Comparison of ENCODE assay signal across 8 cellular contexts in genomic region chr1:201740086-201740541, GRCh38.
DNase-seq lines count a peak whose midpoint lies in the region; ATAC-seq and TF ChIP-seq lines count a peak whose summit lies in the region.

No MANE protein-coding gene starts in this region.

- dilution Hi-C loops in IMR-90 (cut with HindIII; ENCODE audit: low sequenced_read_pairs, unreplicated experiment): no loop called here

- TF ChIP-seq POLR2A in IMR-90 (IDR thresholded peaks at IDR 0.05; ENCODE audit: low read depth, low read length): no peak

- DNase-seq in 8988T (peak; percentile 52), IMR-90 (no peak), dorsolateral prefrontal cortex (no peak), HEK293T (ENCODE audit: extremely low spot score) (no peak), WERI-Rb-1 (no peak)
- DNase-seq in stimulated activated CD4-positive, alpha-beta T cell treated with anti-CD3 and anti-CD28 coated beads, Interleukin-1b, Interleukin-23, amount 100 ng/mL, for 48 hours: no peak

- 35% methylated on average over 15 of the region's 29 CpGs; no CpG with 5 or more reads in 1 of the 2 experiments for WGBS in IMR-90 (ENCODE audit: extremely low coverage in 2 of 2, insufficient read length in 1 of 2), 2 experiments

- no peak overlapping the region; the same call in 1 of the 2 replicates for H2AK5ac ChIP-seq in IMR-90 (ENCODE audit: low read depth, low read length)

- H3K23ac ChIP-seq in IMR-90 (ENCODE audit: low read depth, low read length): peak overlapping the region; percentile 39; the same call in 1 of the 2 replicates

- ATAC-seq in IMR-90 (ENCODE audit: low read depth) (no peak), HG02981 (IDR thresholded peaks at IDR 0.05; ENCODE audit: unreplicated experiment) (no peak)

- no peaks in the 10 kb centered on the region for H3K9me3 ChIP-seq in IMR-90 (ENCODE audit: control insufficient read depth, insufficient read depth, low read length)
- H3K9me3 ChIP-seq in mucosa of stomach (ENCODE audit: control insufficient read depth, low read length): no peaks in the 10 kb centered on the region
- no peaks in the 10 kb centered on the region for H3K9me3 ChIP-seq in WERI-Rb-1 (ENCODE audit: severe bottlenecking)

- peaks cover 2% of the 10 kb centered on the region; the same call in 1 of the 2 replicates for H3K36me3 ChIP-seq in IMR-90 (ENCODE audit: control insufficient read depth, insufficient read depth, low read length)
- no peaks in the 10 kb centered on the region for H3K36me3 ChIP-seq in mucosa of stomach (ENCODE audit: control insufficient read depth, insufficient read depth, low read length)
- H3K36me3 ChIP-seq in WERI-Rb-1: peaks cover 9% of the 10 kb centered on the region

- H3K79me1 ChIP-seq in IMR-90 (ENCODE audit: low read depth in 1 of 2, low read length in 2 of 2): peaks cover 58 to 97% of the 10 kb centered on the region in 2 experiments

- H2BK20ac ChIP-seq in IMR-90 (ENCODE audit: low read depth, low read length): no peak overlapping the region

- H3K4me1 ChIP-seq in IMR-90 (ENCODE audit: control insufficient read depth, insufficient read depth, low read length) (peaks cover 43% of the 10 kb centered on the region), mucosa of stomach (ENCODE audit: control insufficient read depth, insufficient read depth, low read length) (peaks cover 38% of the 10 kb centered on the region)

- POLR2A ChIA-PET in IMR-90 (lab: Charles Lee; ENCODE audit: unreplicated experiment): no interaction called here
- POLR2A ChIA-PET in HEK293T (lab: Yijun Ruan, JAX): no interaction called here

- H2BK15ac ChIP-seq in IMR-90 (ENCODE audit: low read depth, low read length): no peak overlapping the region

- H3K9ac ChIP-seq in IMR-90 (ENCODE audit: low read depth, low read length) (peak overlapping the region; percentile 72; the same call in 1 of the 2 replicates), mucosa of stomach (ENCODE audit: low read length) (peak overlapping the region; percentile 85)

- H4K91ac ChIP-seq in IMR-90 (ENCODE audit: insufficient read depth, low read depth, low read length): peak overlapping the region; percentile 34; the same call in 1 of the 2 replicates

- H2AK9ac ChIP-seq in IMR-90 (replicated peaks; ENCODE audit: low read depth, low read length, poor library complexity): peak overlapping the region; percentile 47

- H2BK120ac ChIP-seq in IMR-90 (ENCODE audit: low read depth, low read length): no peak overlapping the region

- H2AFZ ChIP-seq in IMR-90 (replicated peaks; ENCODE audit: low read length, poor library complexity): no peak overlapping the region

- TF ChIP-seq CTCF in IMR-90 (conservative IDR thresholded peaks at IDR 0.05; ENCODE audit: low read depth, low read length) (no peak), dorsolateral prefrontal cortex (IDR thresholded peaks at IDR 0.05 in 54 of 56, conservative IDR thresholded peaks at IDR 0.05 in 2 of 56; ENCODE audit: low read depth in 1 of 56, partially characterized antibody in 56 of 56) (no peak), WERI-Rb-1 (IDR thresholded peaks at IDR 0.05; ENCODE audit: low read depth, low read length) (no peak)

- H4K5ac ChIP-seq in IMR-90 (ENCODE audit: low read depth, low read length): no peak overlapping the region

- intact Hi-C loops in IMR-90 (cut with micrococcal nuclease) (no loop called here), dorsolateral prefrontal cortex (cut with DNase I) (loop anchor here in 1 of 2 donors (5.0 kb wide), 1 partner anchor 37 kb away; no protein-coding TSS in a partner anchor)

- TF ChIP-seq RAD21 in IMR-90 (IDR thresholded peaks at IDR 0.05; ENCODE audit: low read length): no peak

- peaks cover 47% of the 10 kb centered on the region for H3K9me1 ChIP-seq in IMR-90 (ENCODE audit: insufficient read depth, low read length)

- in situ Hi-C loops in IMR-90 (cut with MboI; ENCODE audit: low sequenced_read_pairs): no loop called here

- no peak overlapping the region; the same call in 1 of the 2 replicates for H3K27ac ChIP-seq in IMR-90 (ENCODE audit: insufficient read depth, low read length)
- H3K27ac ChIP-seq in dorsolateral prefrontal cortex: peak overlapping the region; percentile 53 to 100 (median 93)
- H3K27ac ChIP-seq in WERI-Rb-1: no peak overlapping the region

- no peak overlapping the region for H3K14ac ChIP-seq in IMR-90 (replicated peaks; ENCODE audit: low read depth, low read length)

- BruUV-seq in IMR-90 (replicated peaks; lab: Mats Ljungman, UMichigan): no TSS peak

- no peak overlapping the region for H4K8ac ChIP-seq in IMR-90 (ENCODE audit: low read depth in 2 of 2, low read length in 2 of 2)

- H3K18ac ChIP-seq in IMR-90 (ENCODE audit: low read depth, low read length): no peak overlapping the region

- peaks cover 96% of the 10 kb centered on the region for H4K20me1 ChIP-seq in IMR-90 (ENCODE audit: insufficient read depth, low read length)

- H3K27me3 ChIP-seq in IMR-90 (ENCODE audit: control insufficient read depth, insufficient read depth, low read length) (no peaks in the 10 kb centered on the region), dorsolateral prefrontal cortex (no peaks in the 10 kb centered on the region), mucosa of stomach (ENCODE audit: control insufficient read depth, insufficient read depth, low read length) (no peaks in the 10 kb centered on the region), WERI-Rb-1 (ENCODE audit: insufficient read depth, low read depth, severe bottlenecking) (no peaks in the 10 kb centered on the region)

- H3K56ac ChIP-seq in IMR-90 (ENCODE audit: extremely low read depth, insufficient read depth, low read length): no peak overlapping the region

- H3K4me3 ChIP-seq in IMR-90 (ENCODE audit: insufficient read depth, low read depth, low read length) (peak overlapping the region; percentile 36), dorsolateral prefrontal cortex (peak overlapping the region; percentile 60 to 94 (median 84)), mucosa of stomach (ENCODE audit: low read length) (peak overlapping the region; percentile 61), WERI-Rb-1 (ENCODE audit: low read depth, low read length) (no peak overlapping the region)

- no peak overlapping the region for H3K4ac ChIP-seq in IMR-90 (ENCODE audit: low read depth, low read length)

- CTCF ChIA-PET in IMR-90 (lab: Yijun Ruan, JAX) (no interaction called here), HEK293T (lab: Yijun Ruan, JAX) (interaction anchor here (1.3 kb wide), 1 partner anchor 53 kb away, joined by 4 read pairs; no protein-coding TSS in a partner anchor)

- H3K4me2 ChIP-seq in IMR-90 (ENCODE audit: low read depth, low read length): peak overlapping the region; percentile 53; the same call in 1 of the 2 replicates

- H2BK5ac ChIP-seq in IMR-90 (ENCODE audit: low read depth, low read length, poor library complexity, severe bottlenecking): no peak overlapping the region

TF ChIP-seq in IMR-90, 13 proteins besides CTCF, POLR2A, EP300 and RAD21 (continues in another document):
- TF ChIP-seq NFE2L2 (IDR thresholded peaks at IDR 0.05; ENCODE audit: low read depth, low read length) (no peak), MAFK (IDR thresholded peaks at IDR 0.05; ENCODE audit: low read depth, low read length) (no peak), CEBPB (IDR thresholded peaks at IDR 0.05; ENCODE audit: low read depth, low read length) (no peak), SMC3 (IDR thresholded peaks at IDR 0.05; ENCODE audit: low read depth, low read length) (no peak), CHD1 (IDR thresholded peaks at IDR 0.05; ENCODE audit: low read depth, low read length) (no peak), RCOR1 (IDR thresholded peaks at IDR 0.05; ENCODE audit: insufficient replicate concordance, low read length) (no peak), MAZ (IDR thresholded peaks at IDR 0.05; ENCODE audit: borderline replicate concordance, low read depth, low read length) (no peak), USF2 (IDR thresholded peaks at IDR 0.05; ENCODE audit: low read depth, low read length) (no peak), MXI1 (IDR thresholded peaks at IDR 0.05; ENCODE audit: borderline replicate concordance, low read depth, low read length) (no peak)

TF ChIP-seq in HEK293T, 16 proteins besides CTCF, POLR2A, EP300 and RAD21:
- TF ChIP-seq CTBP1 (IDR thresholded peaks at IDR 0.05; ENCODE audit: borderline replicate concordance) (no peak), SP1 (IDR thresholded peaks at IDR 0.05) (no peak), FOXA1 (IDR thresholded peaks at IDR 0.05) (no peak), TARDBP (IDR thresholded peaks at IDR 0.05) (no peak), PKNOX1 (IDR thresholded peaks at IDR 0.05) (no peak), ARNT (IDR thresholded peaks at IDR 0.05) (no peak), ZNF384 (IDR thresholded peaks at IDR 0.05) (no peak), FOXK2 (IDR thresholded peaks at IDR 0.05) (no peak), BHLHE40 (IDR thresholded peaks at IDR 0.05; ENCODE audit: borderline replicate concordance) (no peak), NFRKB (IDR thresholded peaks at IDR 0.05) (no peak), L3MBTL2 (conservative IDR thresholded peaks at IDR 0.05) (no peak), SUZ12 (IDR thresholded peaks at IDR 0.05) (no peak), HDGF (IDR thresholded peaks at IDR 0.05; ENCODE audit: borderline replicate concordance) (no peak), FOXM1 (IDR thresholded peaks at IDR 0.05; ENCODE audit: borderline replicate concordance) (no peak), LEF1 (IDR thresholded peaks at IDR 0.05; ENCODE audit: borderline replicate concordance) (no peak)

Comparison
In these comparisons a context has a peak if more than half of its experiments do, and no peak if none do; other contexts are left out.
1. H3K27ac ChIP-seq: peak in dorsolateral prefrontal cortex (59 of 59); none in IMR-90 (single experiment) and WERI-Rb-1 (single experiment).